8 cellular contexts compared by ENCODE assay signal in genomic region chr17:17859909-17860760, GRCh38. TPM values are rescaled to one million over a fixed set of nuclear protein-coding genes. Genes with fewer than 3 reads are reported as not detected.
DNase-seq lines count a peak whose midpoint lies in the region; ATAC-seq and TF ChIP-seq lines count a peak whose summit lies in the region.

No MANE protein-coding gene starts in this region.

- no peak overlapping the region for H3K56ac ChIP-seq in H9 (ENCODE audit: insufficient read length, low read depth, low read length)

- POLR2A ChIA-PET in CD8-positive, alpha-beta T cell (lab: Charles Lee), result interaction anchor here (1.1 kb wide), 2 partner anchors 178 to 180 kb away, joined by 3 read pairs; partner anchors contain the start of gene RAI1

- H2BK5ac ChIP-seq in H9 (ENCODE audit: insufficient read length, low read length), result no peak overlapping the region

- no peak overlapping the region for H3K23ac ChIP-seq in H9 (ENCODE audit: insufficient read length, low read depth, low read length)

- H3K9me3 ChIP-seq in CD8-positive, alpha-beta T cell (ENCODE audit: low read length), result no peaks in the 10 kb centered on the region
- H3K9me3 ChIP-seq in H9 (ENCODE audit: control insufficient read depth, low read depth, low read length), result no peaks in the 10 kb centered on the region
- H3K9me3 ChIP-seq in OCI-LY3 (ENCODE audit: insufficient read depth, low read length), result no peaks in the 10 kb centered on the region
- H3K9me3 ChIP-seq in thoracic aorta, result no peaks in the 10 kb centered on the region

- H3K27ac ChIP-seq in CD8-positive, alpha-beta T cell (ENCODE audit: low read depth, low read length), result no peak overlapping the region
- H3K27ac ChIP-seq in H9 (ENCODE audit: insufficient read length, low read depth, low read length) (no peak overlapping the region), OCI-LY3 (ENCODE audit: low read length) (no peak overlapping the region), thoracic aorta (no peak overlapping the region)

- no peak overlapping the region for H2AK5ac ChIP-seq in H9 (ENCODE audit: insufficient read length, low read length)

- H2BK120ac ChIP-seq in H9 (ENCODE audit: low read depth, low read length, poor library complexity, severe bottlenecking), result no peak overlapping the region

- no peak overlapping the region; the same call in 1 of the 2 replicates for H2BK15ac ChIP-seq in H9 (ENCODE audit: low read depth, low read length)

- no peak overlapping the region for H2BK12ac ChIP-seq in H9 (ENCODE audit: insufficient read length, low read depth, low read length)

- no peaks in the 10 kb centered on the region for H3K27me3 Mint-ChIP-seq in CD8-positive, alpha-beta T cell (ENCODE audit: low read depth)
- peaks cover 2% of the 10 kb centered on the region for H3K27me3 Mint-ChIP-seq in H9 (ENCODE audit: low read depth)
- H3K27me3 Mint-ChIP-seq in nephron progenitor cell (ENCODE audit: low read depth, poor library complexity), result peaks cover 5% of the 10 kb centered on the region

- peaks cover 38% of the 10 kb centered on the region for H3K4me1 Mint-ChIP-seq in CD8-positive, alpha-beta T cell (ENCODE audit: low read depth)
- H3K4me1 Mint-ChIP-seq in H9 (peaks cover 11 to 13% of the 10 kb centered on the region in 2 experiments), nephron progenitor cell (peaks cover 51% of the 10 kb centered on the region)

- H3K4me2 ChIP-seq in H9 (ENCODE audit: insufficient read depth, insufficient read length, low read length), result no peak overlapping the region
- H3K4me2 ChIP-seq in OCI-LY3 (ENCODE audit: low read length), result no peak overlapping the region

- no peak overlapping the region for H3K4me3 ChIP-seq in CD8-positive, alpha-beta T cell (ENCODE audit: low read depth, low read length)
- no peak overlapping the region for H3K4me3 ChIP-seq in OCI-LY3 (ENCODE audit: low read length)
- H3K4me3 ChIP-seq in thoracic aorta, result no peak overlapping the region

- H3K14ac ChIP-seq in H9 (ENCODE audit: insufficient read depth, low read length), result no peak overlapping the region

- H3K27ac Mint-ChIP-seq in CD8-positive, alpha-beta T cell, result no peak overlapping the region
- H3K27ac Mint-ChIP-seq in H9, result no peak overlapping the region; a peak in 1 of 7 replicates
- no peak overlapping the region for H3K27ac Mint-ChIP-seq in nephron progenitor cell

- no peaks in the 10 kb centered on the region for H3K36me3 ChIP-seq in CD8-positive, alpha-beta T cell (ENCODE audit: insufficient read depth, low read length)
- H3K36me3 ChIP-seq in OCI-LY3 (replicated peaks; ENCODE audit: low read depth, low read length), result no peaks in the 10 kb centered on the region
- H3K36me3 ChIP-seq in thoracic aorta, result peaks cover 3% of the 10 kb centered on the region

- H3K79me2 ChIP-seq in H9 (ENCODE audit: insufficient read depth, low read length), result no peaks in the 10 kb centered on the region
- no peaks in the 10 kb centered on the region for H3K79me2 ChIP-seq in OCI-LY3 (ENCODE audit: low read length)

- H4K20me1 ChIP-seq in H9 (ENCODE audit: control insufficient read depth, insufficient read depth, insufficient read length) (no peaks in the 10 kb centered on the region), OCI-LY3 (ENCODE audit: insufficient read depth, low read length) (no peaks in the 10 kb centered on the region)

- H3K79me1 ChIP-seq in H9 (ENCODE audit: insufficient read depth, low read depth, low read length, poor library complexity, severe bottlenecking), result no peaks in the 10 kb centered on the region

- DNase-seq in CD8-positive, alpha-beta T cell, result peak; percentile 45 to 84 (median 68)
- DNase-seq in H9, result peak; percentile 82
- peak; percentile 78 for DNase-seq in activated T-cell treated with anti-CD3 and anti-CD28 coated beads, Interleukin-2, amount 50 U/mL, for 1 hour
- peak; percentile 42 for DNase-seq in fibroblast of gingiva (ENCODE audit: low read depth)
- peak; percentile 74 for DNase-seq in nephron progenitor cell
- DNase-seq in thoracic aorta (ENCODE audit: low spot score), result no peak

- no peak overlapping the region for H3T11ph ChIP-seq in H9 (ENCODE audit: low read length)

- ATAC-seq in CD8-positive, alpha-beta T cell, result peak; percentile 98
- ATAC-seq in thoracic aorta (ENCODE audit: insufficient number of reproducible peaks, low FRiP score, low read depth) (peak; percentile 69), GM19463 (IDR thresholded peaks at IDR 0.05; ENCODE audit: unreplicated experiment) (no peak)

- no peak overlapping the region for H3K9ac ChIP-seq in H9 (ENCODE audit: extremely low read depth, insufficient read length, low read length)
- no peak overlapping the region for H3K9ac ChIP-seq in OCI-LY3 (ENCODE audit: low read length)

- no peak overlapping the region for H2BK20ac ChIP-seq in H9 (ENCODE audit: low read depth, low read length, poor library complexity, severe bottlenecking)

- CTCF ChIA-PET in CD8-positive, alpha-beta T cell (lab: Charles Lee), result interaction anchor here (0.6 to 19.1 kb wide), 27 partner anchors 8 to 190 kb away, joined by 3 to 308 read pairs (median 4); partner anchors contain the start of genes RAI1 and SREBF1

- H3K27me3 ChIP-seq in CD8-positive, alpha-beta T cell (ENCODE audit: insufficient read depth, low read length), result no peaks in the 10 kb centered on the region
- no peaks in the 10 kb centered on the region for H3K27me3 ChIP-seq in H9 (ENCODE audit: insufficient read depth, low read length)
- H3K27me3 ChIP-seq in OCI-LY3 (ENCODE audit: low read depth, low read length), result no peaks in the 10 kb centered on the region
- no peaks in the 10 kb centered on the region for H3K27me3 ChIP-seq in thoracic aorta (replicated peaks; ENCODE audit: insufficient read depth)

- no peak overlapping the region for H3K18ac ChIP-seq in H9 (ENCODE audit: insufficient read length, low read depth, low read length)

- H4K91ac ChIP-seq in H9 (ENCODE audit: insufficient read length, low read depth, low read length), result no peak overlapping the region

- H2AFZ ChIP-seq in H9 (ENCODE audit: low read length) (no peak overlapping the region), OCI-LY3 (ENCODE audit: low read depth, low read length) (no peak overlapping the region)

- no peak overlapping the region for H4K5ac ChIP-seq in H9 (ENCODE audit: insufficient read length, low read depth, low read length)

- H4K8ac ChIP-seq in H9 (replicated peaks; ENCODE audit: insufficient read length, low read depth, low read length), result no peak overlapping the region

- no peaks in the 10 kb centered on the region for H3K9me3 Mint-ChIP-seq in CD8-positive, alpha-beta T cell
- H3K9me3 Mint-ChIP-seq in H9 (no peaks in the 10 kb centered on the region), nephron progenitor cell (no peaks in the 10 kb centered on the region)

- no peaks in the 10 kb centered on the region for H3K36me3 Mint-ChIP-seq in CD8-positive, alpha-beta T cell
- H3K36me3 Mint-ChIP-seq in H9 (ENCODE audit: insufficient read depth in 1 of 3, low read depth in 3 of 3), result no peaks in the 10 kb centered on the region
- H3K36me3 Mint-ChIP-seq in nephron progenitor cell (ENCODE audit: low read depth), result peaks cover 5% of the 10 kb centered on the region

- no peak overlapping the region for H3K4ac ChIP-seq in H9 (ENCODE audit: low read depth, low read length)

- TF ChIP-seq CTCF in CD8-positive, alpha-beta T cell (IDR thresholded peaks at IDR 0.05), result peak; percentile 93
- TF ChIP-seq CTCF in H9 (conservative IDR thresholded peaks at IDR 0.05) (peak; percentile 99), OCI-LY3 (IDR thresholded peaks at IDR 0.05; ENCODE audit: low read depth, low read length) (peak; percentile 54), nephron progenitor cell (IDR thresholded peaks at IDR 0.05) (peak; percentile 97), thoracic aorta (IDR thresholded peaks at IDR 0.05) (peak; percentile 95)

- intact Hi-C loops in CD8-positive, alpha-beta T cell (cut with DNase I, micrococcal nuclease), result loop anchor here (1.0 kb wide), 4 partner anchors 11 to 179 kb away; partner anchors contain the start of gene RAI1 (in 2 of the 2)

- no peaks in the 10 kb centered on the region for H3K23me2 ChIP-seq in H9 (ENCODE audit: insufficient read length, low read depth, low read length, poor library complexity, severe bottlenecking)

- no CpG with 5 or more reads among the region's 9 CpGs for WGBS in H9 (ENCODE audit: extremely low coverage, insufficient read length, low lambda C conversion rate)

- H3K4me1 ChIP-seq in CD8-positive, alpha-beta T cell (ENCODE audit: insufficient read depth, low read length), result peaks cover 44% of the 10 kb centered on the region
- no peaks in the 10 kb centered on the region for H3K4me1 ChIP-seq in H9 (ENCODE audit: insufficient read depth, low read length)
- H3K4me1 ChIP-seq in OCI-LY3 (ENCODE audit: low read length), result no peaks in the 10 kb centered on the region
- peaks cover 12 to 23% of the 10 kb centered on the region in 2 donors for H3K4me1 ChIP-seq in thoracic aorta (ENCODE audit: control insufficient read depth in 1 of 2, low read depth in 2 of 2)

- no peak overlapping the region for H3K4me3 Mint-ChIP-seq in CD8-positive, alpha-beta T cell
- H3K4me3 Mint-ChIP-seq in H9, result no peak overlapping the region; a peak in 1 of 5 replicates
- H3K4me3 Mint-ChIP-seq in nephron progenitor cell, result no peak overlapping the region

RNA-seq across cellular contexts. Expression of gene SREBF1, which starts 23.3 kb away (rescaled TPM):
- total RNA-seq in CD8-positive, alpha-beta T cell, result 100 to 1,000 TPM; 401 to 412 TPM
- total RNA-seq in H9 (2021) (76.2 and 81.9 TPM in 2 replicates), thoracic aorta (10 to 100 TPM; 56.2 to 64.2 TPM)
